ENCODE assay signal across 8 cellular contexts in genomic region chr2:87584268-87584906, GRCh38.
A peak's percentile ranks its signal among the peaks of the same experiment; 100 is the strongest.
DNase-seq lines count a peak whose midpoint lies in the region; ATAC-seq and TF ChIP-seq lines count a peak whose summit lies in the region.
"Not testable (repeated sequence)": the region's sequence is repeated elsewhere in the genome, so short reads cannot be mapped to it uniquely, and the experiment has no call there.

No MANE protein-coding gene starts in this region.

- H3K4me1 ChIP-seq in GM23338 (ENCODE audit: insufficient read depth); adipocyte (ENCODE audit: control insufficient read depth, insufficient read depth, low read length); gastroesophageal sphincter; iPS-20b (ENCODE audit: insufficient read depth, low read length); mucosa of descending colon (ENCODE audit: low read depth); tibial artery: not testable (repeated sequence)

- not testable (repeated sequence) for TF ChIP-seq CTCF in GM23338 (conservative IDR thresholded peaks at IDR 0.05; ENCODE audit: low read depth in 2 of 2); gastroesophageal sphincter (IDR thresholded peaks at IDR 0.05); mucosa of descending colon (IDR thresholded peaks at IDR 0.05); tibial artery (IDR thresholded peaks at IDR 0.05)

- H2AFZ ChIP-seq in GM23338 = peak overlapping the region; percentile 84

- peak; percentile 52 for DNase-seq in GM23338 (ENCODE audit: low spot score)
- not testable (repeated sequence) for DNase-seq in adipocyte (ENCODE audit: low read depth)
- DNase-seq in dermis blood vessel endothelial cell = peak; percentile 1
- peak in 2 of 3 donors; percentile 24 to 51 for DNase-seq in mucosa of descending colon
- DNase-seq in retina = peak; percentile 79
- peak in 1 of 2 donors; percentile 35 for DNase-seq in tibial artery

- not testable (repeated sequence) for H3K36me3 ChIP-seq in GM23338 (ENCODE audit: insufficient read depth); adipocyte (ENCODE audit: control insufficient read depth, insufficient read depth, low read length, severe bottlenecking); gastroesophageal sphincter; iPS-20b (ENCODE audit: insufficient read depth, low read depth, low read length); mucosa of descending colon (ENCODE audit: low read depth); tibial artery

- H3K79me2 ChIP-seq in GM23338 (replicated peaks; ENCODE audit: insufficient read depth) = not testable (repeated sequence)

- H3K4me3 Mint-ChIP-seq in GM23338 = peak overlapping the region; percentile 53; the same call in 2 of the 3 replicates

- not testable (repeated sequence) for H3K27ac ChIP-seq in GM23338 (ENCODE audit: low read depth); iPS-20b (ENCODE audit: low read length)
- H3K27ac ChIP-seq in gastroesophageal sphincter (peak overlapping the region in 1 of 4 donors; percentile 35), tibial artery (peak overlapping the region in 1 of 2 donors; percentile 60)

- H4K20me1 ChIP-seq in GM23338 (replicated peaks; ENCODE audit: insufficient read depth) = not testable (repeated sequence)

- H3K27ac Mint-ChIP-seq in GM23338 = not testable (repeated sequence)

- H3K4me3 ChIP-seq in GM23338 (peak overlapping the region; percentile 46; the same call in 1 of the 2 replicates), adipocyte (ENCODE audit: low read length) (peak overlapping the region; percentile 47), gastroesophageal sphincter (peak overlapping the region; percentile 3 to 39), iPS-20b (ENCODE audit: low read length) (peak overlapping the region; percentile 38; the same call in 1 of the 2 replicates), tibial artery (peak overlapping the region; percentile 46 to 47)
- not testable (repeated sequence) for H3K4me3 ChIP-seq in mucosa of descending colon

- no CpG with 5 or more reads among the region's 35 CpGs for WGBS in gastroesophageal sphincter (ENCODE audit: low coverage in 1 of 2), 2 donors

- not testable (repeated sequence) for H3K4me1 Mint-ChIP-seq in GM23338

- ATAC-seq in GM23338 = peak; percentile 95
- ATAC-seq in gastroesophageal sphincter = peak; percentile 80
- ATAC-seq in mucosa of descending colon = peak; percentile 86

- not testable (repeated sequence) for TF ChIP-seq POLR2A in gastroesophageal sphincter (IDR thresholded peaks at IDR 0.05)

- H3K9me3 Mint-ChIP-seq in GM23338 = not testable (repeated sequence)

- not testable (repeated sequence) for H3K27me3 ChIP-seq in GM23338 (ENCODE audit: insufficient read depth); adipocyte (replicated peaks; ENCODE audit: control insufficient read depth, insufficient read depth, low read length); gastroesophageal sphincter; tibial artery
- H3K27me3 ChIP-seq in iPS-20b (ENCODE audit: insufficient read depth, low read length) = peaks cover 10% of the 10 kb centered on the region; the same call in 1 of the 2 replicates

- TF ChIP-seq EP300 in gastroesophageal sphincter (IDR thresholded peaks at IDR 0.05) = not testable (repeated sequence)

- intact Hi-C loops in mucosa of descending colon (cut with DNase I, micrococcal nuclease); tibial artery (cut with DNase I; ENCODE audit: low total_unique reads): not testable (repeated sequence)

- not testable (repeated sequence) for H3K9me2 ChIP-seq in GM23338 (ENCODE audit: insufficient read depth)

- H3K9ac ChIP-seq in adipocyte (ENCODE audit: low read length) = peak overlapping the region; percentile 25
- not testable (repeated sequence) for H3K9ac ChIP-seq in iPS-20b (ENCODE audit: low read depth, low read length)

- not testable (repeated sequence) for H3K36me3 Mint-ChIP-seq in GM23338 (ENCODE audit: low read depth)

- H3K4me2 ChIP-seq in GM23338 = peak overlapping the region; percentile 64

- H3K9me3 ChIP-seq in adipocyte (ENCODE audit: control insufficient read depth, low read length); gastroesophageal sphincter; iPS-20b (ENCODE audit: insufficient read depth, low read depth, low read length); mucosa of descending colon; tibial artery: not testable (repeated sequence)

- not testable (repeated sequence) for H3F3A ChIP-seq in GM23338 (replicated peaks; ENCODE audit: low read depth)

- not testable (repeated sequence) for H3K27me3 Mint-ChIP-seq in GM23338 (ENCODE audit: insufficient read depth, low read depth, poor library complexity)
